Comparison of ENCODE assay signal across 2 cellular contexts in genomic region chr11:65978391-65979238, GRCh38.
TF ChIP-seq lines count a peak whose summit lies in the region.

No MANE protein-coding gene starts in this region.

TF ChIP-seq in GM12878, 131 proteins besides CTCF, POLR2A, EP300 and RAD21:
- TF ChIP-seq POLR2AphosphoS5 (IDR thresholded peaks at IDR 0.05; ENCODE audit: low read length) = no peak
- no peak for TF ChIP-seq SREBF2 (IDR thresholded peaks at IDR 0.05; ENCODE audit: low read length)

TF ChIP-seq in endothelial cell of umbilical vein, 7 proteins besides CTCF, POLR2A, EP300 and RAD21:
- TF ChIP-seq EZH2 (IDR thresholded peaks at IDR 0.05; ENCODE audit: borderline replicate concordance, low read depth, low read length, severe bottlenecking) (no peak), MAX (IDR thresholded peaks at IDR 0.05; ENCODE audit: insufficient read depth, insufficient read length) (no peak), MYC (IDR thresholded peaks at IDR 0.05; ENCODE audit: low read depth, low read length) (no peak), FOS (IDR thresholded peaks at IDR 0.05; ENCODE audit: borderline replicate concordance, insufficient read depth, low read length) (no peak), POLR2AphosphoS5 (IDR thresholded peaks at IDR 0.05; ENCODE audit: insufficient read depth, low read depth, low read length) (no peak), GATA2 (IDR thresholded peaks at IDR 0.05; ENCODE audit: insufficient read depth, insufficient read length, low read depth, low read length) (no peak), JUN (IDR thresholded peaks at IDR 0.05; ENCODE audit: borderline replicate concordance, insufficient read depth, insufficient read length, low read depth) (no peak)
